Comparison of ENCODE assay signal across 28 cellular contexts in the genomic region with DNA sequence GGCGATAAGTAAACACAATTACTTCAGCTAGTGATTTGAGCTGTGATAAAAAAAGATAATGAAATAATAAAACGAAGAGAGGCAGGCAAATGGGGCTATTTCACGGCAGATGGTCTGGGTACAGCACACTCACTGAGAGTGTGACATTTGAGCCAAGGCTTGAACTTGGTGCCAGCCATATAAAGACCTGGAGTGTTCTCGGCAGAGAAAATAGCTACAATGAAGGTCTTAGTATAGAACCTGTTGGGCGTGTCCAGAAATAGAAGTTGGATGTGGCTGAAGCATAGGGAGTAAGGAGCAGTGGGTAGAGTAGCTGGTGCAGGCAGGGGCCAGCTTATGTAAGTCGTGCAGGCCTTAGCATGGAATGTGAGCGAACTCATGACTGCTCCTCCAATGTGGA.
"Had no signal": no experiment of that assay in that cellular context is flagged by ENCODE, and none has a peak within 500 bp of the region (broad histone marks: within the 10 kb centered on the region; RNA-seq: fewer than 3 reads in every experiment).

No MANE protein-coding gene starts in this region.

- ATAC-seq: activated CD4-positive, CD25-positive, alpha-beta regulatory T cell treated with anti-CD3 and anti-CD28 coated beads, Interleukin-2, amount 50 U/mL, for 24 hours; activated CD8-positive, alpha-beta T cell treated with anti-CD3 and anti-CD28 coated beads for 36 hours; activated T-cell treated with anti-CD3 and anti-CD28 coated beads, Interleukin-2, amount 50 U/mL, for 4 hours; activated T-helper 17 cell treated with anti-CD3 and anti-CD28 coated beads, Interleukin-2, amount 50 U/mL, for 72 hours; body of pancreas; esophagus mucosa; WTC11 had no signal

- H3K4me3 ChIP-seq: body of pancreas, coronary artery, dorsolateral prefrontal cortex had no signal

- H3K9me3 Mint-ChIP-seq: activated CD8-positive, alpha-beta T cell treated with anti-CD3 and anti-CD28 coated beads for 36 hours; endodermal cell; WTC11 had no signal

- H3K4me1 ChIP-seq: body of pancreas had no signal

- H3K27me3 ChIP-seq: body of pancreas, dorsolateral prefrontal cortex had no signal

- DNase-seq: activated CD4-positive, alpha-beta T cell treated with anti-CD3 and anti-CD28 coated beads for 48 hours; activated CD4-positive, alpha-beta T cell treated with anti-CD3 and anti-CD28 coated beads, Interleukin-2, amount 50 U/mL, for 1 hour; activated CD4-positive, alpha-beta T cell treated with anti-CD3 and anti-CD28 coated beads, Interleukin-2, amount 50 U/mL, for 48 hours; activated CD8-positive, alpha-beta memory T cell treated with anti-CD3 and anti-CD28 coated beads for 24 hours; activated CD8-positive, alpha-beta T cell treated with anti-CD3 and anti-CD28 coated beads for 36 hours; activated effector memory CD4-positive, alpha-beta T cell treated with Interleukin-2 at 50 U/mL for 16 hours; activated gamma-delta T cell treated with Interleukin-2 at 50 U/mL for 16 hours; activated naive CD4-positive, alpha-beta T cell treated with anti-CD3 and anti-CD28 coated beads, Interleukin-2, amount 50 U/mL, for 16 hours; activated naive CD4-positive, alpha-beta T cell treated with Interleukin-2 at 50 U/mL for 16 hours; activated T-cell treated with anti-CD3 and anti-CD28 coated beads, Interleukin-2, amount 50 U/mL, for 4 hours; amniotic stem cell; anterior cingulate cortex; body of pancreas; effector memory CD4-positive, alpha-beta T cell; endodermal cell; foreskin fibroblast; head of caudate nucleus; hippocampal formation; T-helper 2 cell had no signal

- H3K27ac Mint-ChIP-seq: activated CD8-positive, alpha-beta T cell treated with anti-CD3 and anti-CD28 coated beads for 36 hours; activated naive CD8-positive, alpha-beta T cell; activated T-helper 17 cell treated with anti-CD3 and anti-CD28 coated beads, Interleukin-2, amount 50 U/mL, for 72 hours; dendritic cell treated with granulocyte-macrophage colony-stimulating factor and Interleukin-4, amounts not matched to agents 40 ng/mL and 50 ng/mL, for 4 days; endodermal cell; WTC11 had no signal

- H3K36me3 Mint-ChIP-seq: activated naive CD8-positive, alpha-beta T cell; WTC11 had no signal

- H3K27ac ChIP-seq: body of pancreas, coronary artery, dorsolateral prefrontal cortex, VCaP had no signal

- H3K4me1 Mint-ChIP-seq: activated T-helper 17 cell treated with anti-CD3 and anti-CD28 coated beads, Interleukin-2, amount 50 U/mL, for 72 hours had no signal

- H3K4me3 Mint-ChIP-seq: activated CD8-positive, alpha-beta T cell treated with anti-CD3 and anti-CD28 coated beads for 36 hours; activated naive CD8-positive, alpha-beta T cell; activated T-cell treated with anti-CD3 and anti-CD28 coated beads, Interleukin-2, amount 50 U/mL, for 4 hours; activated T-helper 17 cell treated with anti-CD3 and anti-CD28 coated beads, Interleukin-2, amount 50 U/mL, for 72 hours; dendritic cell treated with granulocyte-macrophage colony-stimulating factor and Interleukin-4, amounts not matched to agents 40 ng/mL and 50 ng/mL, for 4 days; endodermal cell; WTC11 had no signal

- H3K27me3 Mint-ChIP-seq: activated CD8-positive, alpha-beta T cell treated with anti-CD3 and anti-CD28 coated beads for 36 hours; activated naive CD8-positive, alpha-beta T cell; dendritic cell treated with granulocyte-macrophage colony-stimulating factor and Interleukin-4, amounts not matched to agents 40 ng/mL and 50 ng/mL, for 4 days had no signal
